ENCODE assay signal across 8 cellular contexts in genomic region chr1:6052543-6053205, GRCh38. TPM values are rescaled to one million over a fixed set of nuclear protein-coding genes. Genes with fewer than 3 reads are reported as not detected.
A peak's percentile ranks its signal among the peaks of the same experiment; 100 is the strongest.
DNase-seq lines count a peak whose midpoint lies in the region; ATAC-seq and TF ChIP-seq lines count a peak whose summit lies in the region.

No MANE protein-coding gene starts in this region.

- ATAC-seq in lower lobe of right lung (no peak), HG03520 (IDR thresholded peaks at IDR 0.05; ENCODE audit: unreplicated experiment) (no peak)

- no peak overlapping the region for H3K27ac ChIP-seq in lower lobe of right lung
- H3K27ac ChIP-seq in thyroid gland = no peak overlapping the region

- intact Hi-C loops in lower lobe of right lung (cut with DNase I) (no loop called here), thyroid gland (cut with DNase I) (loop anchor here (5.0 to 10.0 kb wide), 2 partner anchors 190 to 292 kb away; partner anchors contain the start of gene HES3)

- TF ChIP-seq CTCF in lower lobe of right lung (IDR thresholded peaks at IDR 0.05) = peak; percentile 36
- peak in 3 of 6 experiments; percentile 23 to 50 (median 44) for TF ChIP-seq CTCF in thyroid gland (IDR thresholded peaks at IDR 0.05)

- H3K36me3 ChIP-seq in lower lobe of right lung (no peaks in the 10 kb centered on the region), thyroid gland (no peaks in the 10 kb centered on the region)

- WGBS in thyroid gland, 2 donors = 4 to 15% methylated on average over 16 of the region's 16 CpGs

- DNase-seq in activated gamma-delta T cell treated with Interleukin-2 at 50 U/mL for 16 hours (peak; percentile 46), activated gamma-delta T cell (lab: John Stamatoyannopoulos, UW) (no peak), NCI-H2029 (lab: John Stamatoyannopoulos, UW) (peak; percentile 49), UCSD-AML1 (lab: John Stamatoyannopoulos, UW; ENCODE audit: unreplicated experiment) (peak; percentile 25), lower lobe of right lung (no peak), thyroid gland (peak; percentile 67 to 79)
- peak; percentile 5 for DNase-seq in effector CD8-positive, alpha-beta T cell (lab: John Stamatoyannopoulos, UW)

- no peaks in the 10 kb centered on the region for H3K9me3 ChIP-seq in lower lobe of right lung
- H3K9me3 ChIP-seq in thyroid gland = no peaks in the 10 kb centered on the region

- no peaks in the 10 kb centered on the region for H3K27me3 ChIP-seq in lower lobe of right lung (ENCODE audit: low read depth)
- H3K27me3 ChIP-seq in thyroid gland = no peaks in the 10 kb centered on the region

- H3K4me3 ChIP-seq in lower lobe of right lung = no peak overlapping the region
- H3K4me3 ChIP-seq in thyroid gland (replicated peaks in 1 of 3) = no peak overlapping the region

- no peak for TF ChIP-seq POLR2A in thyroid gland (IDR thresholded peaks at IDR 0.05)

- peaks cover 13% of the 10 kb centered on the region for H3K4me1 ChIP-seq in lower lobe of right lung
- peaks cover 0 to 3% of the 10 kb centered on the region in 2 donors for H3K4me1 ChIP-seq in thyroid gland

RNA-seq across cellular contexts. Expression of gene KCNAB2, which starts 7.0 kb away (rescaled TPM):
- total RNA-seq in lower lobe of right lung = 119 TPM
- total RNA-seq in thyroid gland = 1 to 10 TPM; 3.1 to 7.3 (median 6.1) TPM

Comparison
In these comparisons a context has a peak if more than half of its experiments do, and no peak if none do; other contexts are left out.
1. DNase-seq: peak in activated gamma-delta T cell treated with Interleukin-2 at 50 U/mL for 16 hours (single experiment), NCI-H2029 (single experiment), UCSD-AML1 (single experiment), effector CD8-positive, alpha-beta T cell (single experiment) and thyroid gland (2 of 2); none in activated gamma-delta T cell (single experiment) and lower lobe of right lung (single experiment).
2. RNA of gene KCNAB2, which starts 7.0 kb away (total RNA-seq): 119 TPM in lower lobe of right lung (single experiment); 3.1 to 7.3 TPM in thyroid gland; every median in the first group is over 10 times any median in the second.